1 cellular context compared by ENCODE assay signal in genomic region chr12:47277972-47278448, GRCh38.
TF ChIP-seq lines count a peak whose summit lies in the region.

No MANE protein-coding gene starts in this region.

TF ChIP-seq in A549, 52 proteins besides CTCF, POLR2A, EP300 and RAD21 (continued from another document):
- TF ChIP-seq PBX3 (IDR thresholded peaks at IDR 0.05) (no peak), REST (IDR thresholded peaks at IDR 0.05) (no peak), CEBPB (IDR thresholded peaks at IDR 0.05) (peak; percentile 61 to 85; a peak in 3 of 4 replicates)
TF ChIP-seq in A549: peak in this region for 21.
